Comparison of ENCODE assay signal across 15 cellular contexts in the genomic region with DNA sequence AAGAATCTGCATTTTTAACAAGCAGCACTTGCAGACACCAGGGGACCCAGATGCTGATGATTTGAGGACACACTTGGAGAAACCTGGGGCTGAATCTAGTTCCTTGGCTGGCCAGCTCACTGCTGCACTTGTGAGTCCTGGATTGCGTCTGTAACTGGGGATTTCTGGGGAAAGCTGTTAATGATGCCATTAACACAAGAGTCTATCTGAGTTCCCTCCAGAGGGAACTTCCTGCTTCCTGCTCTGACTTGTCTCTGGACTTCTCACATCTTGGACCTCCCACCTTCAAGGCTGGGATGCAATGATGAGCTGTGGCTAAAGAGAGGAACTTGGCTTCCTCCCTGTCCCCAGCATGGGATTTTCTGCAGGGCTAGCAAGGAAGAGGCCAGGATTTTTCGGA.
DNase-seq lines count a peak whose midpoint lies in the region; TF ChIP-seq lines count a peak whose summit lies in the region.
"Had no signal": no experiment of that assay in that cellular context is flagged by ENCODE, and none has a peak within 500 bp of the region (broad histone marks: within the 10 kb centered on the region; RNA-seq: fewer than 3 reads in every experiment).

No MANE protein-coding gene starts in this region.

- no peaks in the 10 kb centered on the region for H3K9me3 Mint-ChIP-seq in endodermal cell
- H3K9me3 Mint-ChIP-seq in activated naive CD4-positive, alpha-beta T cell treated with anti-CD3 and anti-CD28 coated beads, Interleukin-2, amount 10 ng/mL, durations not matched to agents 7 days and 5 days = no peaks in the 10 kb centered on the region
- no peaks in the 10 kb centered on the region for H3K9me3 Mint-ChIP-seq in activated CD4-positive, alpha-beta T cell treated with anti-CD3 and anti-CD28 coated beads, Interleukin-2, amount 10 ng/mL, durations not matched to agents 24 days and 14 days

- intact Hi-C loops in sigmoid colon (cut with DNase I) = no loop called here
- intact Hi-C loops in activated CD4-positive, alpha-beta T cell treated with anti-CD3 and anti-CD28 coated beads, Interleukin-2, amount 10 ng/mL, durations not matched to agents 24 days and 14 days (cut with micrococcal nuclease) = no loop called here

- no peak overlapping the region for H3K4me3 Mint-ChIP-seq in endodermal cell
- no peak overlapping the region for H3K4me3 Mint-ChIP-seq in activated naive CD4-positive, alpha-beta T cell treated with anti-CD3 and anti-CD28 coated beads, Interleukin-2, amount 10 ng/mL, durations not matched to agents 7 days and 5 days
- H3K4me3 Mint-ChIP-seq in activated CD4-positive, alpha-beta T cell treated with anti-CD3 and anti-CD28 coated beads, Interleukin-2, amount 10 ng/mL, durations not matched to agents 24 days and 14 days = no peak overlapping the region
- H3K4me3 Mint-ChIP-seq: CD8-positive, alpha-beta T cell had no signal

- no peak for TF ChIP-seq POLR2A in sigmoid colon (IDR thresholded peaks at IDR 0.05)

- DNase-seq in SK-N-MC (ENCODE audit: low read depth, low spot score) (no peak), endodermal cell (peak; percentile 66), mesenchymal stem cell (no peak), sigmoid colon (peak; percentile 28), NCI-H446 (lab: John Stamatoyannopoulos, UW) (no peak)
- no peak for DNase-seq in activated naive CD4-positive, alpha-beta T cell treated with anti-CD3 and anti-CD28 coated beads, Interleukin-2, amount 10 ng/mL, durations not matched to agents 7 days and 5 days
- DNase-seq in activated CD4-positive, alpha-beta T cell treated with anti-CD3 and anti-CD28 coated beads, Interleukin-2, amount 10 ng/mL, durations not matched to agents 24 days and 14 days = no peak
- DNase-seq: BE2C; CD8-positive, alpha-beta T cell; COR-L47; DMS153; DMS79 treated with DMSO at 0.1 percent for 48 hours; EL had no signal

- H3K79me1 ChIP-seq in mesenchymal stem cell (replicated peaks; ENCODE audit: low read length, poor library complexity, severe bottlenecking) = no peaks in the 10 kb centered on the region

- no peaks in the 10 kb centered on the region for H3K36me3 Mint-ChIP-seq in endodermal cell (ENCODE audit: low read depth)
- H3K36me3 Mint-ChIP-seq in activated naive CD4-positive, alpha-beta T cell treated with anti-CD3 and anti-CD28 coated beads, Interleukin-2, amount 10 ng/mL, durations not matched to agents 7 days and 5 days = no peaks in the 10 kb centered on the region
- no peaks in the 10 kb centered on the region for H3K36me3 Mint-ChIP-seq in activated CD4-positive, alpha-beta T cell treated with anti-CD3 and anti-CD28 coated beads, Interleukin-2, amount 10 ng/mL, durations not matched to agents 24 days and 14 days (ENCODE audit: low read depth)
- H3K36me3 Mint-ChIP-seq: CD8-positive, alpha-beta T cell had no signal

- H3K18ac ChIP-seq in mesenchymal stem cell (ENCODE audit: low read depth in 1 of 2, low read length in 2 of 2) = no peak overlapping the region

- no peak overlapping the region for H3K4me2 ChIP-seq in mesenchymal stem cell (ENCODE audit: low read length, poor library complexity, severe bottlenecking)

- CTCF ChIA-PET in activated naive CD4-positive, alpha-beta T cell treated with anti-CD3 and anti-CD28 coated beads, Interleukin-2, amount 10 ng/mL, durations not matched to agents 7 days and 5 days (lab: Charles Lee) = no interaction called here

- H3K9me3 ChIP-seq in SK-N-MC (ENCODE audit: low read depth, low read length) (no peaks in the 10 kb centered on the region), endodermal cell (ENCODE audit: control insufficient read depth, low read length) (no peaks in the 10 kb centered on the region), mesenchymal stem cell (ENCODE audit: control insufficient read depth, low read length) (no peaks in the 10 kb centered on the region), sigmoid colon (no peaks in the 10 kb centered on the region)
- H3K9me3 ChIP-seq: BE2C, HAP-1 had no signal

- peak overlapping the region; percentile 59 for H2BK5ac ChIP-seq in mesenchymal stem cell (ENCODE audit: low read depth, low read length, poor library complexity, severe bottlenecking)

- no peak overlapping the region for H2AK5ac ChIP-seq in mesenchymal stem cell (ENCODE audit: low read length, severe bottlenecking)

- H4K8ac ChIP-seq in mesenchymal stem cell (ENCODE audit: low read length) = no peak overlapping the region

- peaks cover 9% of the 10 kb centered on the region for H3K4me1 ChIP-seq in endodermal cell (ENCODE audit: control insufficient read depth, insufficient read depth, low read length)
- no peaks in the 10 kb centered on the region for H3K4me1 ChIP-seq in mesenchymal stem cell (ENCODE audit: control insufficient read depth, insufficient read depth, low read depth, low read length)
- no peaks in the 10 kb centered on the region for H3K4me1 ChIP-seq in sigmoid colon
- H3K4me1 ChIP-seq: HAP-1 had no signal

- H3K27ac ChIP-seq in SK-N-MC (peak overlapping the region; percentile 84), endodermal cell (ENCODE audit: low read depth, low read length) (no peak overlapping the region), mesenchymal stem cell (ENCODE audit: low read length, poor library complexity, severe bottlenecking) (no peak overlapping the region), sigmoid colon (no peak overlapping the region)
- H3K27ac ChIP-seq: C4-2B had no signal

- no peak overlapping the region for H2AFZ ChIP-seq in mesenchymal stem cell (ENCODE audit: low read depth, low read length)

- TF ChIP-seq EP300 in sigmoid colon (IDR thresholded peaks at IDR 0.05) = no peak

- H3K9ac ChIP-seq in SK-N-MC (ENCODE audit: insufficient read length) = no peak overlapping the region
- no peak overlapping the region for H3K9ac ChIP-seq in endodermal cell (ENCODE audit: extremely low read depth, low read length, poor library complexity, severe bottlenecking)
- H3K9ac ChIP-seq in mesenchymal stem cell (ENCODE audit: low read length) = no peak overlapping the region

- peaks cover 41% of the 10 kb centered on the region for H3K4me1 Mint-ChIP-seq in endodermal cell
- H3K4me1 Mint-ChIP-seq in activated naive CD4-positive, alpha-beta T cell treated with anti-CD3 and anti-CD28 coated beads, Interleukin-2, amount 10 ng/mL, durations not matched to agents 7 days and 5 days = no peaks in the 10 kb centered on the region
- no peaks in the 10 kb centered on the region for H3K4me1 Mint-ChIP-seq in activated CD4-positive, alpha-beta T cell treated with anti-CD3 and anti-CD28 coated beads, Interleukin-2, amount 10 ng/mL, durations not matched to agents 24 days and 14 days

- no peak overlapping the region for H3K23ac ChIP-seq in mesenchymal stem cell (ENCODE audit: low read length in 2 of 2)

- no peak overlapping the region for H4K91ac ChIP-seq in mesenchymal stem cell (ENCODE audit: low read length)

- no peaks in the 10 kb centered on the region for H3K27me3 ChIP-seq in endodermal cell (ENCODE audit: control insufficient read depth, insufficient read depth, low read length, poor library complexity, severe bottlenecking)
- H3K27me3 ChIP-seq in mesenchymal stem cell (ENCODE audit: control insufficient read depth in 1 of 2, insufficient read depth in 1 of 2, low read length in 2 of 2) = peaks cover 8 to 22% of the 10 kb centered on the region in 2 experiments
- H3K27me3 ChIP-seq in sigmoid colon = no peaks in the 10 kb centered on the region
- H3K27me3 ChIP-seq: BE2C had no signal

- 88 to 89% methylated on average over 2 of the region's 2 CpGs for WGBS in endodermal cell (ENCODE audit: insufficient coverage in 1 of 2, insufficient read length in 1 of 2), 2 experiments
- WGBS in mesenchymal stem cell = 54% methylated on average over 2 of the region's 2 CpGs
- WGBS in sigmoid colon, 2 donors = 82 to 86% methylated on average over 2 of the region's 2 CpGs

- no peak overlapping the region for H2BK12ac ChIP-seq in mesenchymal stem cell (ENCODE audit: low read length in 2 of 2)

- H3K14ac ChIP-seq in mesenchymal stem cell (ENCODE audit: low read length in 2 of 2) = no peak overlapping the region

- peaks cover 9% of the 10 kb centered on the region for H3K36me3 ChIP-seq in SK-N-MC (ENCODE audit: insufficient read depth, low read length)
- no peaks in the 10 kb centered on the region for H3K36me3 ChIP-seq in endodermal cell (ENCODE audit: control insufficient read depth, insufficient read depth, low read length)
- no peaks in the 10 kb centered on the region for H3K36me3 ChIP-seq in mesenchymal stem cell (ENCODE audit: control insufficient read depth in 1 of 2, insufficient read depth in 2 of 2, low read depth in 1 of 2, low read length in 2 of 2)
- H3K36me3 ChIP-seq in sigmoid colon = no peaks in the 10 kb centered on the region
- H3K36me3 ChIP-seq: BE2C, HAP-1 had no signal

- no peak overlapping the region for H3K4ac ChIP-seq in mesenchymal stem cell (ENCODE audit: low read depth in 1 of 2, low read length in 2 of 2)

- no peak overlapping the region for H3K27ac Mint-ChIP-seq in endodermal cell
- no peak overlapping the region for H3K27ac Mint-ChIP-seq in activated naive CD4-positive, alpha-beta T cell treated with anti-CD3 and anti-CD28 coated beads, Interleukin-2, amount 10 ng/mL, durations not matched to agents 7 days and 5 days
- H3K27ac Mint-ChIP-seq in activated CD4-positive, alpha-beta T cell treated with anti-CD3 and anti-CD28 coated beads, Interleukin-2, amount 10 ng/mL, durations not matched to agents 24 days and 14 days = no peak overlapping the region
- H3K27ac Mint-ChIP-seq: CD8-positive, alpha-beta T cell had no signal

- H2BK15ac ChIP-seq in mesenchymal stem cell (ENCODE audit: low read depth, poor library complexity, severe bottlenecking) = no peak overlapping the region

- no peaks in the 10 kb centered on the region for H3K27me3 Mint-ChIP-seq in endodermal cell (ENCODE audit: insufficient read depth)
- H3K27me3 Mint-ChIP-seq in activated naive CD4-positive, alpha-beta T cell treated with anti-CD3 and anti-CD28 coated beads, Interleukin-2, amount 10 ng/mL, durations not matched to agents 7 days and 5 days = peaks cover 39% of the 10 kb centered on the region
- H3K27me3 Mint-ChIP-seq in activated CD4-positive, alpha-beta T cell treated with anti-CD3 and anti-CD28 coated beads, Interleukin-2, amount 10 ng/mL, durations not matched to agents 24 days and 14 days = peaks cover 7% of the 10 kb centered on the region

- H3K4me3 ChIP-seq in SK-N-MC (no peak overlapping the region), endodermal cell (ENCODE audit: low read length) (no peak overlapping the region), mesenchymal stem cell (ENCODE audit: insufficient read depth in 1 of 2, low read depth in 1 of 2, low read length in 2 of 2) (no peak overlapping the region), sigmoid colon (no peak overlapping the region)
- H3K4me3 ChIP-seq: HAP-1 had no signal

- TF ChIP-seq CTCF in endodermal cell (conservative IDR thresholded peaks at IDR 0.05) = no peak
- no peak for TF ChIP-seq CTCF in sigmoid colon (IDR thresholded peaks at IDR 0.05)

- H2BK120ac ChIP-seq in mesenchymal stem cell (ENCODE audit: low read depth, low read length) = no peak overlapping the region

Comparison
In these comparisons a context has a peak if more than half of its experiments do, and no peak if none do; other contexts are left out.
1. DNase-seq: peak in endodermal cell (single experiment) and sigmoid colon (single experiment); none in SK-N-MC (single experiment), mesenchymal stem cell (single experiment), activated naive CD4-positive, alpha-beta T cell treated with anti-CD3 and anti-CD28 coated beads, Interleukin-2, amount 10 ng/mL, durations not matched to agents 7 days and 5 days (single experiment), activated CD4-positive, alpha-beta T cell treated with anti-CD3 and anti-CD28 coated beads, Interleukin-2, amount 10 ng/mL, durations not matched to agents 24 days and 14 days (single experiment) and NCI-H446 (0 of 2).